ENCODE assay signal across 2 cellular contexts in the genomic region with DNA sequence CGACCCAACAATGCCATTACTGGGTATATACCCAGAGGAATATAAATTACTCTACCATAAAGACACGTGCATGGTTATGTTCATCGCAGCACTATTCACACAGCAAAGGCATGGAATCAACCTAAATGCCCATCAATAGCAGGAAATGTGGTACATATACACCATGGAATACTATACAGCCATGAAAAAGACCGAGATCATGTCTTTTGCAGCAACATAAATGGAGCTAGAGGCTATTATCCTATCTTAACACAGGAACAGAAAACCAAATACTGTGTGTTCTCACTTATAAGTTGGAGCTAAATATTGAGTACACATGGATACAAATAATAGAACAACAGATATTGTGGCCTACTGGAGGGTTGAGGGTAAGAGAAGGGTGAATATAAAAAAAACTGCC.
TF ChIP-seq lines count a peak whose summit lies in the region.

No MANE protein-coding gene starts in this region.

TF ChIP-seq in HEK293, 187 proteins besides CTCF, POLR2A, EP300 and RAD21:
- TF ChIP-seq ZNF175 (tag by site-specific recombination; IDR thresholded peaks at IDR 0.05) (no peak), ZNF146 (tag by site-specific recombination; IDR thresholded peaks at IDR 0.05) (peak; percentile 74)

TF ChIP-seq in K562, 482 proteins besides CTCF, POLR2A, EP300 and RAD21:
- TF ChIP-seq RCOR1 (IDR thresholded peaks at IDR 0.05; ENCODE audit: borderline replicate concordance in 1 of 2, low read depth in 2 of 2, low read length in 2 of 2) (0 out of 4 replicates have a peak, but pooled peaks of 1 of the 2 experiments have one; percentile 18), LCOR (CRISPR knock-in tag; IDR thresholded peaks at IDR 0.05) (no peak), TAF1 (IDR thresholded peaks at IDR 0.05; ENCODE audit: control insufficient read depth, extremely low read depth, insufficient read depth, low read length, severe bottlenecking) (no peak), RNF219 (CRISPR knock-in tag; IDR thresholded peaks at IDR 0.05) (no peak), ZNF263 (CRISPR knock-in tag; IDR thresholded peaks at IDR 0.05; ENCODE audit: borderline replicate concordance) (no peak), PATZ1 (CRISPR knock-in tag; IDR thresholded peaks at IDR 0.05; ENCODE audit: borderline replicate concordance) (no peak), ZBTB9 (CRISPR knock-in tag; IDR thresholded peaks at IDR 0.05) (no peak), SMARCA5 (IDR thresholded peaks at IDR 0.05) (0 out of 2 replicates have a peak, but pooled peaks have one; percentile 24), SIX5 (IDR thresholded peaks at IDR 0.05; ENCODE audit: borderline replicate concordance in 1 of 2, insufficient read depth in 1 of 2, low read depth in 1 of 2, low read length in 2 of 2) (no peak), BCOR (IDR thresholded peaks at IDR 0.05) (peak; percentile 68), RBM25 (IDR thresholded peaks at IDR 0.05; ENCODE audit: low read depth, low read length, severe bottlenecking) (peak; percentile 72), CXXC5 (CRISPR knock-in tag; IDR thresholded peaks at IDR 0.05) (no peak), E2F8 (IDR thresholded peaks at IDR 0.05; ENCODE audit: low read depth, partially characterized antibody) (no peak), KDM1A (IDR thresholded peaks at IDR 0.05) (peak; percentile 24 to 36; a peak in 1 of 4 replicates), ZNF146 (CRISPR knock-in tag; IDR thresholded peaks at IDR 0.05; ENCODE audit: unreplicated experiment) (peak; percentile 99), CHD1 (IDR thresholded peaks at IDR 0.05; ENCODE audit: low read length) (no peak), TCFL5 (CRISPR knock-in tag; conservative IDR thresholded peaks at IDR 0.05) (no peak)
- TF ChIP-seq, protein P1, sequence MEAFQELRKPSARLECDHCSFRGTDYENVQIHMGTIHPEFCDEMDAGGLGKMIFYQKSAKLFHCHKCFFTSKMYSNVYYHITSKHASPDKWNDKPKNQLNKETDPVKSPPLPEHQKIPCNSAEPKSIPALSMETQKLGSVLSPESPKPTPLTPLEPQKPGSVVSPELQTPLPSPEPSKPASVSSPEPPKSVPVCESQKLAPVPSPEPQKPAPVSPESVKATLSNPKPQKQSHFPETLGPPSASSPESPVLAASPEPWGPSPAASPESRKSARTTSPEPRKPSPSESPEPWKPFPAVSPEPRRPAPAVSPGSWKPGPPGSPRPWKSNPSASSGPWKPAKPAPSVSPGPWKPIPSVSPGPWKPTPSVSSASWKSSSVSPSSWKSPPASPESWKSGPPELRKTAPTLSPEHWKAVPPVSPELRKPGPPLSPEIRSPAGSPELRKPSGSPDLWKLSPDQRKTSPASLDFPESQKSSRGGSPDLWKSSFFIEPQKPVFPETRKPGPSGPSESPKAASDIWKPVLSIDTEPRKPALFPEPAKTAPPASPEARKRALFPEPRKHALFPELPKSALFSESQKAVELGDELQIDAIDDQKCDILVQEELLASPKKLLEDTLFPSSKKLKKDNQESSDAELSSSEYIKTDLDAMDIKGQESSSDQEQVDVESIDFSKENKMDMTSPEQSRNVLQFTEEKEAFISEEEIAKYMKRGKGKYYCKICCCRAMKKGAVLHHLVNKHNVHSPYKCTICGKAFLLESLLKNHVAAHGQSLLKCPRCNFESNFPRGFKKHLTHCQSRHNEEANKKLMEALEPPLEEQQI (IDR thresholded peaks at IDR 0.05) = no peak
TF ChIP-seq in K562: peak in this region for 6.
